ENCODE assay signal across 11 cellular contexts in the genomic region with DNA sequence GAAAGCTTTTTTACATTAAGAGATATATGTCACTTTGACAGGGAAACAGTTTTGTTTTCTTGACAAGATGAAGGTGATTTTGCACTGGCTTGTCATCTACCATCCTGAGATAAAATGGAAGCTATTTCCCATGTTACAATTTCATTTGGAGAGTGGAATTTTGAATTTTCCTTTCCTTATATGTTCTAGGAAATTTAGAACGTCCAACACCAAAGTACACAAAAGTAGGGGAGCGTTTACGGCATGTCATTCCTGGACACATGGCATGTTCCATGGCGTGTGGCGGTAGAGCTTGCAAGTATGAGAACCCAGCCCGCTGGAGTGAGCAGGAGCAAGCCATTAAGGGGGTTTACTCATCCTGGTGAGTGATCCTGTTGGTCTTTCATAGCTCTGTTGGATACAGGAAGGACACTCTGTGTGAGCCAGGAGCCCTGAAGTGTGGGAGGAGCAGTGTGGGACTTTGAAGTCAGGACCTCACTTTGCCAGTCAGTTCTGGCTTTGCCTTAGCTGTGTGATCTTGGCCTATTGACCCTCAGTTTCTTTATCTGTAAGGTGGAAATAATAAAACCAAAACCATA.
DNase-seq lines count a peak whose midpoint lies in the region; ATAC-seq and TF ChIP-seq lines count a peak whose summit lies in the region.
"Had no signal": no experiment of that assay in that cellular context is flagged by ENCODE, and none has a peak within 500 bp of the region (broad histone marks: within the 10 kb centered on the region; RNA-seq: fewer than 3 reads in every experiment).

No MANE protein-coding gene starts in this region.

- no peak for ATAC-seq in HG03460 (IDR thresholded peaks at IDR 0.05; ENCODE audit: unreplicated experiment)
- no peak for ATAC-seq in GM18520 (IDR thresholded peaks at IDR 0.05; ENCODE audit: unreplicated experiment)
- no peak for ATAC-seq in HG03025 (IDR thresholded peaks at IDR 0.05; ENCODE audit: low FRiP score, unreplicated experiment)

- H3K9ac ChIP-seq in HUES6 (ENCODE audit: low read length), result no peak overlapping the region

- no peaks in the 10 kb centered on the region for H3K9me3 ChIP-seq in HUES6 (ENCODE audit: control insufficient read depth, insufficient read depth, low read depth, low read length)

- H3K36me3 ChIP-seq in HUES6 (ENCODE audit: control insufficient read depth, insufficient read depth, low read length), result peaks cover 7% of the 10 kb centered on the region; the same call in 1 of the 2 replicates
- no peaks in the 10 kb centered on the region for H3K36me3 ChIP-seq in brain microvascular endothelial cell (replicated peaks)

- DNase-seq in AG20443 (ENCODE audit: low spot score) (peak; percentile 11), brain microvascular endothelial cell (peak; percentile 34), kidney tubule cell (ENCODE audit: low spot score) (peak; percentile 61), GM19238 (ENCODE audit: insufficient read length, low spot score) (no peak)
- DNase-seq: CD8-positive, alpha-beta memory T cell; KG1 had no signal

- H3K4me1 ChIP-seq in HUES6 (ENCODE audit: control insufficient read depth, insufficient read depth, low read length), result peaks cover 15% of the 10 kb centered on the region

- H3K27me3 ChIP-seq in HUES6 (ENCODE audit: control insufficient read depth, insufficient read depth, low read length) (no peaks in the 10 kb centered on the region), brain microvascular endothelial cell (replicated peaks) (no peaks in the 10 kb centered on the region)

- in situ Hi-C loops in brain microvascular endothelial cell (cut with HindIII; ENCODE audit: low pct_ligation_motif_present, low sequenced_read_pairs), result loop anchor here (25.0 kb wide), 1 partner anchor 102 kb away; no protein-coding TSS in a partner anchor

- H3K4me3 ChIP-seq in HUES6 (ENCODE audit: low read depth, low read length) (peak overlapping the region; percentile 17; the same call in 1 of the 2 replicates), brain microvascular endothelial cell (ENCODE audit: low read depth, low read length) (no peak overlapping the region)

- no peak overlapping the region for H3K27ac ChIP-seq in HUES6 (ENCODE audit: low read depth, low read length)
- no peak overlapping the region for H3K27ac ChIP-seq in brain microvascular endothelial cell
- H3K27ac ChIP-seq: epithelial cell of prostate had no signal

- no peak for TF ChIP-seq CTCF in brain microvascular endothelial cell (IDR thresholded peaks at IDR 0.05; ENCODE audit: low read depth, low read length, missing control alignments)
